In the genomic region with DNA sequence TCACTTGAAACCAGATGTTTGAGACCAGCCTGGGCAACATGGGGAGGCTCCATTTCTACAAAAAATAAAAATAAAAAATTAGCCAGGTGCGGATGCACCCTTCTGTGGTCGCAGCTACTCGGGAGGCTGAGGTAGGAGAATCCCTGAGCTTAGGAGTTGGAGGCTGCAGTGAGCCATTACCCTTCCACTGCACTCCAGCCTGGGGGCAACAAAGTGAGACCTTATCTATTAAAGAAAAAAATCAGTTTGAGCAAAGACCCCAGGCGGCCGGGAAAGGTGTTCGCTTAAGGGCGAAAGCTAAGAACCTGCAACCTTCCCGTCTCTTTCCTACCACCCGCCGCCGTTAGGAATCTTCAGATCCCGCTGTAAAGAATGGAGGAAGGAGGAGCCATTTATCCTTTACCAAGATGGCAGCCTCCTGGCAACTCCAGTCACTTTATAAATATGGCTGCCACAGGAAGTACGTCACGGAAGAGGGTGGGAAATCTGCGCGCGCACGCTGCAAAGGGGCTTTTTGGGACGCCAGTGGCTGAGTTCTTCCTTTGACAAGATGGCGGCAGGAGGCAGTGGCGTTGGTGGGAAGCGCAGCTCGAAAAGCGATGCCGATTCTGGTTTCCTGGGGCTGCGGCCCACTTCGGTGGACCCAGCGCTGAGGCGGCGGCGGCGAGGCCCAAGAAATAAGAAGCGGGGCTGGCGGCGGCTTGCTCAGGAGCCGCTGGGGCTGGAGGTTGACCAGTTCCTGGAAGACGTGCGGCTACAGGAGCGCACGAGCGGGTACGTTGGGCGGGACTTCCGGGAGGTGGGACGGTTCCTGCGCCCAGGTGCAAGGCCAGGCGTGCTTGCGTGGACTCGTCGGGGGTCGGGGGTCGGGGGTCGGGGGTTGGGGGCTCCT, we compare ENCODE assay signal across 8 cellular contexts. TPM values are rescaled to one million over a fixed set of nuclear protein-coding genes. Genes with fewer than 3 reads are reported as not detected.
DNase-seq lines count a peak whose midpoint lies in the region; ATAC-seq and TF ChIP-seq lines count a peak whose summit lies in the region.

Gene NOP53, plus strand, starts transcription at position 537 of the 892 bp plus-strand sequence. Its CDS starts 14 bp downstream, at position 551.

- TF ChIP-seq POLR2A in Raji (IDR thresholded peaks at IDR 0.05; ENCODE audit: insufficient read depth, low read depth, low read length) = peak; percentile 87

- TF ChIP-seq CTCF in DOHH2 (IDR thresholded peaks at IDR 0.05; ENCODE audit: low read depth, low read length, poor library complexity, severe bottlenecking) (no peak), fibroblast of mammary gland (conservative IDR thresholded peaks at IDR 0.05; ENCODE audit: control insufficient read depth, insufficient read depth, low read depth, low read length) (no peak), natural killer cell (IDR thresholded peaks at IDR 0.05) (no peak)

- intact Hi-C loops in activated T-helper 2 cell treated with anti-CD3 and anti-CD28 coated beads, Interferon-gamma antibody, Interleukin-2, Interleukin-4, amounts not matched to agents 10 μg/mL and 5 μg/mL and 100 μg/mL, durations not matched to agents 14 hours and 24 hours and 36 hours (cut with micrococcal nuclease) = loop anchor here (10.0 kb wide), 1 partner anchor 140 kb away; the partner anchor contains the start of gene BICRA
- intact Hi-C loops in natural killer cell (cut with micrococcal nuclease) = no loop called here

- H3K9me2 ChIP-seq in DOHH2 (replicated peaks; ENCODE audit: control insufficient read depth, low read length) = no peaks in the 10 kb centered on the region

- H3K4me3 ChIP-seq in DOHH2 (ENCODE audit: low read length) (peak within 1 kb of the TSS; percentile 98), fibroblast of mammary gland (ENCODE audit: control insufficient read depth, low read depth, low read length) (peak within 1 kb of the TSS; percentile 64)

- peak; percentile 84 to 91 (median 86) for ATAC-seq in natural killer cell

- H3K9me3 Mint-ChIP-seq in activated T-helper 2 cell treated with anti-CD3 and anti-CD28 coated beads, Interferon-gamma antibody, Interleukin-2, Interleukin-4, amounts not matched to agents 10 μg/mL and 5 μg/mL and 100 μg/mL, durations not matched to agents 14 hours and 24 hours and 36 hours = no peaks in the 10 kb centered on the region
- no peaks in the 10 kb centered on the region for H3K9me3 Mint-ChIP-seq in natural killer cell

- DNase-seq in H4 (ENCODE audit: low spot score) (peak; percentile 97), M059J (ENCODE audit: low read depth) (peak; percentile 95), fibroblast of mammary gland (ENCODE audit: low read depth) (peak; percentile 96), natural killer cell (peak; percentile 98)
- peak; percentile 95 for DNase-seq in activated T-helper 2 cell treated with anti-CD3 and anti-CD28 coated beads, Interferon-gamma antibody, Interleukin-2, Interleukin-4, amounts not matched to agents 10 μg/mL and 5 μg/mL and 100 μg/mL, durations not matched to agents 14 hours and 24 hours and 36 hours (ENCODE audit: low spot score)
- DNase-seq in stimulated activated naive CD4-positive, alpha-beta T cell (lab: John Stamatoyannopoulos, UW) = peak; percentile 93 to 98 (median 96)

- H3K4me1 ChIP-seq in DOHH2 (ENCODE audit: control insufficient read depth, low read length) = peaks cover 70% of the 10 kb centered on the region

- peaks cover 26% of the 10 kb centered on the region for H3K4me1 Mint-ChIP-seq in activated T-helper 2 cell treated with anti-CD3 and anti-CD28 coated beads, Interferon-gamma antibody, Interleukin-2, Interleukin-4, amounts not matched to agents 10 μg/mL and 5 μg/mL and 100 μg/mL, durations not matched to agents 14 hours and 24 hours and 36 hours (ENCODE audit: low read depth)
- H3K4me1 Mint-ChIP-seq in natural killer cell = peaks cover 19 to 22% of the 10 kb centered on the region in 2 donors

- no peaks in the 10 kb centered on the region for H3K27me3 Mint-ChIP-seq in activated T-helper 2 cell treated with anti-CD3 and anti-CD28 coated beads, Interferon-gamma antibody, Interleukin-2, Interleukin-4, amounts not matched to agents 10 μg/mL and 5 μg/mL and 100 μg/mL, durations not matched to agents 14 hours and 24 hours and 36 hours (ENCODE audit: low read depth)
- H3K27me3 Mint-ChIP-seq in natural killer cell (ENCODE audit: low read depth in 2 of 2) = no peaks in the 10 kb centered on the region

- H3K4me3 Mint-ChIP-seq in activated T-helper 2 cell treated with anti-CD3 and anti-CD28 coated beads, Interferon-gamma antibody, Interleukin-2, Interleukin-4, amounts not matched to agents 10 μg/mL and 5 μg/mL and 100 μg/mL, durations not matched to agents 14 hours and 24 hours and 36 hours (ENCODE audit: low read depth) = peak within 1 kb of the TSS; percentile 99
- H3K4me3 Mint-ChIP-seq in natural killer cell = peak within 1 kb of the TSS; percentile 100

- peak within 1 kb of the TSS; percentile 73 for H3K27ac ChIP-seq in DOHH2 (ENCODE audit: low read depth, low read length)

- peaks cover 14% of the 10 kb centered on the region for H4K20me1 ChIP-seq in DOHH2 (ENCODE audit: control insufficient read depth, insufficient read depth, low read depth, low read length)

- H3K36me3 Mint-ChIP-seq in activated T-helper 2 cell treated with anti-CD3 and anti-CD28 coated beads, Interferon-gamma antibody, Interleukin-2, Interleukin-4, amounts not matched to agents 10 μg/mL and 5 μg/mL and 100 μg/mL, durations not matched to agents 14 hours and 24 hours and 36 hours (ENCODE audit: low read depth) = peaks cover 35% of the 10 kb centered on the region
- no peaks in the 10 kb centered on the region for H3K36me3 Mint-ChIP-seq in natural killer cell

- H3K27me3 ChIP-seq in DOHH2 (ENCODE audit: control insufficient read depth, low read length) = no peaks in the 10 kb centered on the region

- H3K9me3 ChIP-seq in DOHH2 (ENCODE audit: control insufficient read depth, insufficient read depth, low read length) = no peaks in the 10 kb centered on the region

- peaks cover 36% of the 10 kb centered on the region for H3K36me3 ChIP-seq in DOHH2 (ENCODE audit: control insufficient read depth, low read length)

- no peaks in the 10 kb centered on the region for H3F3A ChIP-seq in DOHH2 (ENCODE audit: control insufficient read depth, insufficient read depth)

- peaks cover 47% of the 10 kb centered on the region for H3K79me2 ChIP-seq in DOHH2 (ENCODE audit: control insufficient read depth, low read length)

- H3K4me2 ChIP-seq in DOHH2 (ENCODE audit: low read length) = peak within 1 kb of the TSS; percentile 93

- peak within 1 kb of the TSS; percentile 98 for H3K27ac Mint-ChIP-seq in activated T-helper 2 cell treated with anti-CD3 and anti-CD28 coated beads, Interferon-gamma antibody, Interleukin-2, Interleukin-4, amounts not matched to agents 10 μg/mL and 5 μg/mL and 100 μg/mL, durations not matched to agents 14 hours and 24 hours and 36 hours
- H3K27ac Mint-ChIP-seq in natural killer cell = peak within 1 kb of the TSS; percentile 98 to 99

RNA-seq across cellular contexts. Expression of gene NOP53, which starts in this region (rescaled TPM):
- total RNA-seq in H4 (2014; rRNA removed; shearing (Covaris generic)) = 52.2 and 67.8 TPM in 2 replicates
- 19.6 and 31.0 TPM in 2 replicates for total RNA-seq in M059J (2014; rRNA removed; shearing (Covaris generic))
- total RNA-seq in activated T-helper 2 cell treated with anti-CD3 and anti-CD28 coated beads, Interferon-gamma antibody, Interleukin-2, Interleukin-4, amounts not matched to agents 10 μg/mL and 5 μg/mL and 100 μg/mL, durations not matched to agents 14 hours and 24 hours and 36 hours = 266 and 269 TPM in 2 replicates
- 100 to 1,000 TPM; 416 to 445 (median 428) TPM for total RNA-seq in natural killer cell

Comparison
In these comparisons a context has a peak if more than half of its experiments do, and no peak if none do; other contexts are left out.
1. Peak in every context shown above with its lines: DNase-seq, ATAC-seq, H3K4me3 ChIP-seq and H3K27ac ChIP-seq.